ENCODE assay signal across 16 cellular contexts in the genomic region with DNA sequence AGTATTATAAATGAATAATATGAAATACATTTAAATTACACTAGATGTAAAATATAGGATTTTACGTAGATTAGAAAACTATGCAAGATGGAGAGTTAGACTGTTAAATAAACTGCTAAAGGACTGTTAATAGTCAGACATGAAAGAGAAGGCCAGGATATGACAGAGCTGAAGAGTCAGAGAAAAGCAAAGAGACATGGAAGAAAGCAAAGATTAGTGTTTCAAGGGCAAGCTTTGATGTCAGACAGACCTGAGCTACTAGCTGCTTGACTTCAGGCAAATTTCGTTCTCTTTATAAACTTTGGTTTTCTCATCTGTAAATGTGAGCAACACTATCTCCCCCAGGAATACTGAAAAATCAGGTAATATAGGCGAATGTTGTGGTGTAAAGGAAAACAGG.
DNase-seq lines count a peak whose midpoint lies in the region; ATAC-seq and TF ChIP-seq lines count a peak whose summit lies in the region.
"Had no signal": no experiment of that assay in that cellular context is flagged by ENCODE, and none has a peak within 500 bp of the region (broad histone marks: within the 10 kb centered on the region; RNA-seq: fewer than 3 reads in every experiment).

No MANE protein-coding gene starts in this region.

- TF ChIP-seq CTCF in HFFc6 (IDR thresholded peaks at IDR 0.05), result no peak

- H3K4me3 Mint-ChIP-seq in activated naive CD8-positive, alpha-beta T cell, result no peak overlapping the region
- H3K4me3 Mint-ChIP-seq in activated naive CD8-positive, alpha-beta T cell treated with anti-CD3 and anti-CD28 coated beads for 36 hours, result no peak overlapping the region
- no peak overlapping the region for H3K4me3 Mint-ChIP-seq in HFFc6
- no peak overlapping the region for H3K4me3 Mint-ChIP-seq in effector memory CD8-positive, alpha-beta T cell
- H3K4me3 Mint-ChIP-seq in stimulated activated memory B cell treated with anti-CD40 and anti-IgM and Interleukin-4, amounts not matched to agents 10 μg/mL and 1 μg/mL and 100 μg/mL, for 72 hours, result no peak overlapping the region

- no peak for DNase-seq in activated naive CD8-positive, alpha-beta T cell treated with anti-CD3 and anti-CD28 coated beads for 36 hours
- DNase-seq in HFFc6, result no peak
- no peak for DNase-seq in effector memory CD8-positive, alpha-beta T cell
- DNase-seq: CD4-positive, alpha-beta memory T cell; Kasumi-1; MG63; NCI-H1417; NCI-H1694 treated with DMSO at 0.1 percent for 48 hours; NCI-H2081 treated with DMSO at 0.1 percent for 48 hours; NCI-H446; NCI-H526; Peyer's patch had no signal

- H3K9me3 Mint-ChIP-seq in activated naive CD8-positive, alpha-beta T cell (ENCODE audit: low read depth), result no peaks in the 10 kb centered on the region
- no peaks in the 10 kb centered on the region for H3K9me3 Mint-ChIP-seq in activated naive CD8-positive, alpha-beta T cell treated with anti-CD3 and anti-CD28 coated beads for 36 hours
- H3K9me3 Mint-ChIP-seq in HFFc6, result no peaks in the 10 kb centered on the region
- H3K9me3 Mint-ChIP-seq in effector memory CD8-positive, alpha-beta T cell, result no peaks in the 10 kb centered on the region
- no peaks in the 10 kb centered on the region for H3K9me3 Mint-ChIP-seq in stimulated activated memory B cell treated with anti-CD40 and anti-IgM and Interleukin-4, amounts not matched to agents 10 μg/mL and 1 μg/mL and 100 μg/mL, for 72 hours
- H3K9me3 Mint-ChIP-seq: CD4-positive, alpha-beta memory T cell had no signal

- peak overlapping the region; percentile 76 for H3K27ac Mint-ChIP-seq in activated naive CD8-positive, alpha-beta T cell
- no peak overlapping the region for H3K27ac Mint-ChIP-seq in activated naive CD8-positive, alpha-beta T cell treated with anti-CD3 and anti-CD28 coated beads for 36 hours
- H3K27ac Mint-ChIP-seq in HFFc6, result peak overlapping the region; percentile 70; the same call in 1 of the 2 replicates
- peak overlapping the region; percentile 47 to 49 for H3K27ac Mint-ChIP-seq in effector memory CD8-positive, alpha-beta T cell
- no peak overlapping the region for H3K27ac Mint-ChIP-seq in stimulated activated memory B cell treated with anti-CD40 and anti-IgM and Interleukin-4, amounts not matched to agents 10 μg/mL and 1 μg/mL and 100 μg/mL, for 72 hours

- peaks cover 10% of the 10 kb centered on the region for H3K36me3 Mint-ChIP-seq in activated naive CD8-positive, alpha-beta T cell
- peaks cover 29% of the 10 kb centered on the region for H3K36me3 Mint-ChIP-seq in activated naive CD8-positive, alpha-beta T cell treated with anti-CD3 and anti-CD28 coated beads for 36 hours
- H3K36me3 Mint-ChIP-seq in HFFc6 (ENCODE audit: low read depth), result peaks cover 7% of the 10 kb centered on the region
- peaks cover 58% of the 10 kb centered on the region for H3K36me3 Mint-ChIP-seq in effector memory CD8-positive, alpha-beta T cell (ENCODE audit: insufficient read depth)
- peaks cover 57% of the 10 kb centered on the region for H3K36me3 Mint-ChIP-seq in stimulated activated memory B cell treated with anti-CD40 and anti-IgM and Interleukin-4, amounts not matched to agents 10 μg/mL and 1 μg/mL and 100 μg/mL, for 72 hours

- H3K4me1 Mint-ChIP-seq in activated naive CD8-positive, alpha-beta T cell (ENCODE audit: low read depth), result peaks cover 26% of the 10 kb centered on the region
- H3K4me1 Mint-ChIP-seq in activated naive CD8-positive, alpha-beta T cell treated with anti-CD3 and anti-CD28 coated beads for 36 hours, result peaks cover 19% of the 10 kb centered on the region
- peaks cover 18% of the 10 kb centered on the region for H3K4me1 Mint-ChIP-seq in HFFc6 (ENCODE audit: low read depth)
- H3K4me1 Mint-ChIP-seq in effector memory CD8-positive, alpha-beta T cell (ENCODE audit: low read depth in 2 of 2), result peaks cover 5 to 6% of the 10 kb centered on the region in 2 donors
- no peaks in the 10 kb centered on the region for H3K4me1 Mint-ChIP-seq in stimulated activated memory B cell treated with anti-CD40 and anti-IgM and Interleukin-4, amounts not matched to agents 10 μg/mL and 1 μg/mL and 100 μg/mL, for 72 hours

- ATAC-seq in effector memory CD8-positive, alpha-beta T cell (replicated peaks), result no peak
- ATAC-seq in HG03571 (IDR thresholded peaks at IDR 0.05; ENCODE audit: unreplicated experiment), result no peak
- ATAC-seq in stimulated activated memory B cell treated with anti-CD40 and anti-IgM and Interleukin-4, amounts not matched to agents 10 μg/mL and 1 μg/mL and 100 μg/mL, for 72 hours, result no peak
- ATAC-seq in HG02870 (IDR thresholded peaks at IDR 0.05; ENCODE audit: unreplicated experiment), result no peak

- no peaks in the 10 kb centered on the region for H3K27me3 Mint-ChIP-seq in activated naive CD8-positive, alpha-beta T cell
- H3K27me3 Mint-ChIP-seq in activated naive CD8-positive, alpha-beta T cell treated with anti-CD3 and anti-CD28 coated beads for 36 hours, result no peaks in the 10 kb centered on the region
- H3K27me3 Mint-ChIP-seq in HFFc6 (ENCODE audit: insufficient read depth), result peaks cover 2% of the 10 kb centered on the region
- no peaks in the 10 kb centered on the region for H3K27me3 Mint-ChIP-seq in effector memory CD8-positive, alpha-beta T cell
- H3K27me3 Mint-ChIP-seq in stimulated activated memory B cell treated with anti-CD40 and anti-IgM and Interleukin-4, amounts not matched to agents 10 μg/mL and 1 μg/mL and 100 μg/mL, for 72 hours, result no peaks in the 10 kb centered on the region
- H3K27me3 Mint-ChIP-seq: CD4-positive, alpha-beta memory T cell had no signal

Comparison
In these comparisons a context has a peak if more than half of its experiments do, and no peak if none do; other contexts are left out.
1. H3K27ac Mint-ChIP-seq: peak in activated naive CD8-positive, alpha-beta T cell (single experiment), HFFc6 (single experiment) and effector memory CD8-positive, alpha-beta T cell (2 of 2); none in activated naive CD8-positive, alpha-beta T cell treated with anti-CD3 and anti-CD28 coated beads for 36 hours (single experiment) and stimulated activated memory B cell treated with anti-CD40 and anti-IgM and Interleukin-4, amounts not matched to agents 10 μg/mL and 1 μg/mL and 100 μg/mL, for 72 hours (single experiment).